In genomic region chr11:2768471-2769408, GRCh38 we compare ENCODE assay signal across 8 cellular contexts.
DNase-seq lines count a peak whose midpoint lies in the region; TF ChIP-seq lines count a peak whose summit lies in the region.

No MANE protein-coding gene starts in this region.

- WGBS in GM23248 (ENCODE audit: low coverage in 1 of 2, low lambda C conversion rate in 2 of 2, missing lambda C conversion rate in 2 of 2), 2 experiments, result 62 to 64% methylated on average over 13 to 14 of the region's 14 CpGs
- no CpG with 5 or more reads among the region's 14 CpGs for WGBS in H9 (ENCODE audit: extremely low coverage, insufficient read length, low lambda C conversion rate)

- no peak overlapping the region for H2BK12ac ChIP-seq in H9 (ENCODE audit: insufficient read length, low read depth, low read length)

- no peak overlapping the region for H2AK5ac ChIP-seq in H9 (ENCODE audit: insufficient read length, low read length)

- peaks cover 96% of the 10 kb centered on the region for H3K27me3 Mint-ChIP-seq in H9 (ENCODE audit: low read depth)

- H3K23ac ChIP-seq in H9 (ENCODE audit: insufficient read length, low read depth, low read length), result no peak overlapping the region

- H3K4me1 ChIP-seq in GM23248 (ENCODE audit: insufficient read depth) (peaks cover 3% of the 10 kb centered on the region; the same call in 1 of the 2 replicates), fibroblast of lung (ENCODE audit: control insufficient read depth, extremely low read depth, insufficient read depth, low read length) (peaks cover 7% of the 10 kb centered on the region), H9 (ENCODE audit: insufficient read depth, low read length) (no peaks in the 10 kb centered on the region)

- H3K27ac ChIP-seq in GM23248, result no peak overlapping the region
- H3K27ac ChIP-seq in fibroblast of lung (ENCODE audit: insufficient read depth, low read length), result no peak overlapping the region
- no peak overlapping the region for H3K27ac ChIP-seq in H9 (ENCODE audit: insufficient read length, low read depth, low read length)

- intact Hi-C loops in posterior vena cava (cut with DNase I), result no loop called here

- no peaks in the 10 kb centered on the region for H3F3A ChIP-seq in GM23248 (ENCODE audit: insufficient read depth)

- TF ChIP-seq CTCF in fibroblast of lung (conservative IDR thresholded peaks at IDR 0.05 in 1 of 2, IDR thresholded peaks at IDR 0.05 in 1 of 2; ENCODE audit: low read depth in 1 of 2, low read length in 2 of 2) (no peak), H9 (conservative IDR thresholded peaks at IDR 0.05) (no peak)

- H3K4me2 ChIP-seq in GM23248 (ENCODE audit: unreplicated experiment) (no peak overlapping the region), fibroblast of lung (ENCODE audit: extremely low read depth, insufficient read depth, low read length) (no peak overlapping the region), H9 (ENCODE audit: insufficient read depth, insufficient read length, low read length) (no peak overlapping the region)

- DNase-seq in GM23248, result peak; percentile 89
- DNase-seq in SW480 (ENCODE audit: low spot score), result peak; percentile 66
- DNase-seq in fibroblast of lung (ENCODE audit: low read depth in 2 of 2), result peak; percentile 76 to 85
- DNase-seq in posterior vena cava (ENCODE audit: low spot score), result peak; percentile 72
- DNase-seq in activated gamma-delta T cell treated with Interleukin-2 at 50 U/mL for 16 hours, result no peak
- no peak for DNase-seq in NCI-H526 treated with DMSO at 0.1 percent for 48 hours (lab: John Stamatoyannopoulos, UW)
- no peak for DNase-seq in NCI-H1048 (lab: John Stamatoyannopoulos, UW)
- no peak for DNase-seq in H9

- no peak overlapping the region for H3K56ac ChIP-seq in H9 (ENCODE audit: insufficient read length, low read depth, low read length)

- no peak overlapping the region for H2BK120ac ChIP-seq in H9 (ENCODE audit: low read depth, low read length, poor library complexity, severe bottlenecking)

- no peak overlapping the region for H2BK5ac ChIP-seq in H9 (ENCODE audit: insufficient read length, low read length)

- H4K91ac ChIP-seq in H9 (ENCODE audit: insufficient read length, low read depth, low read length), result no peak overlapping the region

- no peak overlapping the region for H3K14ac ChIP-seq in H9 (ENCODE audit: insufficient read depth, low read length)

- H3K79me1 ChIP-seq in H9 (ENCODE audit: insufficient read depth, low read depth, low read length, poor library complexity, severe bottlenecking), result no peaks in the 10 kb centered on the region

- no peak overlapping the region for H3K4ac ChIP-seq in H9 (ENCODE audit: low read depth, low read length)

- H4K8ac ChIP-seq in H9 (replicated peaks; ENCODE audit: insufficient read length, low read depth, low read length), result no peak overlapping the region

- no peak overlapping the region for H2BK15ac ChIP-seq in H9 (ENCODE audit: low read depth, low read length)

- H3K4me1 Mint-ChIP-seq in H9, result peaks cover 0 to 5% of the 10 kb centered on the region in 2 experiments; a peak in 2 of 4 replicates

- no peak overlapping the region for H2BK20ac ChIP-seq in H9 (ENCODE audit: low read depth, low read length, poor library complexity, severe bottlenecking)

- H3K4me3 ChIP-seq in GM23248, result no peak overlapping the region
- no peak overlapping the region for H3K4me3 ChIP-seq in fibroblast of lung (replicated peaks in 1 of 4; ENCODE audit: control extremely low read depth in 1 of 4, insufficient read depth in 1 of 4, low read depth in 3 of 4, low read length in 4 of 4)

- no peak overlapping the region; a peak in 1 of 5 replicates for H3K4me3 Mint-ChIP-seq in H9

- H4K5ac ChIP-seq in H9 (ENCODE audit: insufficient read length, low read depth, low read length), result no peak overlapping the region

- H4K20me1 ChIP-seq in GM23248 (ENCODE audit: insufficient read depth) (no peaks in the 10 kb centered on the region), fibroblast of lung (ENCODE audit: control insufficient read depth, extremely low read depth, insufficient read depth, low read length) (no peaks in the 10 kb centered on the region), H9 (ENCODE audit: control insufficient read depth, insufficient read depth, insufficient read length) (no peaks in the 10 kb centered on the region)

- no peaks in the 10 kb centered on the region; a peak in 1 of 7 replicates for H3K36me3 Mint-ChIP-seq in H9 (ENCODE audit: insufficient read depth in 1 of 3, low read depth in 3 of 3)

- in situ Hi-C loops in GM23248 (cut with MboI), result no loop called here

- H3K18ac ChIP-seq in H9 (ENCODE audit: insufficient read length, low read depth, low read length), result no peak overlapping the region

- H3K9me3 Mint-ChIP-seq in H9, result no peaks in the 10 kb centered on the region; a peak in 1 of 5 replicates

- H2AFZ ChIP-seq in GM23248 (no peak overlapping the region), fibroblast of lung (ENCODE audit: low read length) (no peak overlapping the region), H9 (ENCODE audit: low read length) (no peak overlapping the region)

- peaks cover 23% of the 10 kb centered on the region for H3K27me3 ChIP-seq in GM23248 (replicated peaks; ENCODE audit: insufficient read depth)
- peaks cover 3% of the 10 kb centered on the region for H3K27me3 ChIP-seq in fibroblast of lung (ENCODE audit: control insufficient read depth, insufficient read depth, low read length)
- H3K27me3 ChIP-seq in H9 (ENCODE audit: insufficient read depth, low read length), result peaks cover 11% of the 10 kb centered on the region; the same call in 1 of the 2 replicates

- no peak overlapping the region for H3K9ac ChIP-seq in GM23248
- H3K9ac ChIP-seq in fibroblast of lung (ENCODE audit: insufficient read depth, low read length), result no peak overlapping the region
- no peak overlapping the region for H3K9ac ChIP-seq in H9 (ENCODE audit: extremely low read depth, insufficient read length, low read length)

- no peaks in the 10 kb centered on the region for H3K9me2 ChIP-seq in GM23248 (ENCODE audit: insufficient read depth)

- no peaks in the 10 kb centered on the region for H3K9me3 ChIP-seq in GM23248 (ENCODE audit: low read depth)
- no peaks in the 10 kb centered on the region for H3K9me3 ChIP-seq in fibroblast of lung (ENCODE audit: control insufficient read depth, insufficient read depth, low read depth, low read length)
- H3K9me3 ChIP-seq in H9 (ENCODE audit: control insufficient read depth, low read depth, low read length), result no peaks in the 10 kb centered on the region

- H3K23me2 ChIP-seq in H9 (ENCODE audit: insufficient read length, low read depth, low read length, poor library complexity, severe bottlenecking), result no peaks in the 10 kb centered on the region

- no peak overlapping the region; a peak in 1 of 7 replicates for H3K27ac Mint-ChIP-seq in H9

- H3K36me3 ChIP-seq in GM23248 (ENCODE audit: low read depth) (no peaks in the 10 kb centered on the region), fibroblast of lung (ENCODE audit: control insufficient read depth, insufficient read depth, low read length) (no peaks in the 10 kb centered on the region)

- H3K79me2 ChIP-seq in GM23248 (ENCODE audit: insufficient read depth) (no peaks in the 10 kb centered on the region), fibroblast of lung (ENCODE audit: control insufficient read depth, insufficient read depth, low read length) (no peaks in the 10 kb centered on the region), H9 (ENCODE audit: insufficient read depth, low read length) (no peaks in the 10 kb centered on the region)

- H3T11ph ChIP-seq in H9 (ENCODE audit: low read length), result no peak overlapping the region

Comparison
In these comparisons a context has a peak if more than half of its experiments do, and no peak if none do; other contexts are left out.
1. DNase-seq: peak in GM23248 (single experiment), SW480 (single experiment), fibroblast of lung (2 of 2) and posterior vena cava (single experiment); none in activated gamma-delta T cell treated with Interleukin-2 at 50 U/mL for 16 hours (single experiment), NCI-H526 treated with DMSO at 0.1 percent for 48 hours (single experiment), NCI-H1048 (single experiment) and H9 (single experiment).